In genomic region chr18:3612315-3612714, GRCh38 we compare ENCODE assay signal across 16 cellular contexts.
DNase-seq lines count a peak whose midpoint lies in the region; ATAC-seq, FAIRE-seq and TF ChIP-seq lines count a peak whose summit lies in the region.
"Had no signal": no experiment of that assay in that cellular context is flagged by ENCODE, and none has a peak within 500 bp of the region (broad histone marks: within the 10 kb centered on the region; RNA-seq: fewer than 3 reads in every experiment).

No MANE protein-coding gene starts in this region.

- peaks cover 63% of the 10 kb centered on the region for H3K4me1 ChIP-seq in HepG2 (ENCODE audit: insufficient read depth, low read length)
- no peaks in the 10 kb centered on the region for H3K4me1 ChIP-seq in right lobe of liver
- no peaks in the 10 kb centered on the region for H3K4me1 ChIP-seq in aorta (ENCODE audit: control insufficient read depth in 1 of 2, insufficient read depth in 2 of 2, low read length in 2 of 2)
- H3K4me1 ChIP-seq: breast epithelium had no signal

- DNase-seq in HepG2 (ENCODE audit: low spot score) (no peak), right lobe of liver (no peak), SW480 (ENCODE audit: low spot score) (peak; percentile 46), medulla oblongata (ENCODE audit: extremely low spot score) (peak; percentile 74), type B pancreatic cell (ENCODE audit: extremely low spot score, unreplicated experiment) (no peak), nephron progenitor cell (no peak), aorta (no peak)
- DNase-seq: activated naive CD4-positive, alpha-beta T cell treated with Interleukin-2 at 50 U/mL for 16 hours; kidney; NCI-H345; stimulated activated CD4-positive, alpha-beta T cell treated with anti-CD3 and anti-CD28 coated beads, Interleukin-4, amount 100 ng/mL, for 24 hours; stimulated activated naive B cell treated with anti-CD40 and anti-IgM and Interleukin-4, amounts not matched to agents 10 μg/mL and 1 μg/mL and 100 μg/mL, for 72 hours had no signal

- H3K4me3 ChIP-seq in HepG2 (replicated peaks in 1 of 3; ENCODE audit: insufficient read depth in 1 of 3, low read depth in 2 of 3, low read length in 3 of 3) (no peak overlapping the region), right lobe of liver (no peak overlapping the region), aorta (ENCODE audit: low read length in 2 of 2) (no peak overlapping the region)

- intact Hi-C loops in HepG2 (cut with micrococcal nuclease; ENCODE audit: unreplicated experiment) = no loop called here
- intact Hi-C loops in right lobe of liver (cut with DNase I) = no loop called here
- intact Hi-C loops in aorta (cut with DNase I) = no loop called here

- CTCF ChIA-PET in HepG2 (lab: Yijun Ruan, JAX; ENCODE audit: low intra/inter-chr PET ratio, low total read pairs) = no interaction called here

- H3K79me2 ChIP-seq in HepG2 (ENCODE audit: insufficient read depth, low read length) = no peaks in the 10 kb centered on the region

- H3K36me3 ChIP-seq in HepG2 (replicated peaks in 1 of 2; ENCODE audit: control insufficient read depth in 1 of 2, insufficient read depth in 2 of 2, low read length in 2 of 2) = no peaks in the 10 kb centered on the region
- H3K36me3 ChIP-seq in right lobe of liver = no peaks in the 10 kb centered on the region
- H3K36me3 ChIP-seq in aorta (ENCODE audit: control insufficient read depth in 1 of 2, insufficient read depth in 2 of 2, low read length in 1 of 2) = no peaks in the 10 kb centered on the region
- H3K36me3 ChIP-seq: breast epithelium had no signal

- H3K27ac ChIP-seq in HepG2 (ENCODE audit: extremely low read length, insufficient read depth, low read length) (no peak overlapping the region), right lobe of liver (no peak overlapping the region), aorta (ENCODE audit: low read depth in 1 of 2, low read length in 2 of 2) (no peak overlapping the region)
- H3K27ac ChIP-seq: breast epithelium, RWPE1 had no signal

- H3K4me2 ChIP-seq in HepG2 (ENCODE audit: low read depth, low read length) = no peak overlapping the region

- WGBS in HepG2 (ENCODE audit: low lambda C conversion rate) = 100% methylated on average over 2 of the region's 5 CpGs
- 73% methylated on average over 2 of the region's 5 CpGs for WGBS in right lobe of liver (ENCODE audit: insufficient coverage, low coverage, low lambda C conversion rate, missing lambda C conversion rate)
- WGBS in aorta, 2 donors = 82 to 85% methylated on average over 5 of the region's 5 CpGs

- no peaks in the 10 kb centered on the region for H3K9me3 ChIP-seq in HepG2 (ENCODE audit: low read length)
- H3K9me3 ChIP-seq in right lobe of liver = no peaks in the 10 kb centered on the region
- H3K9me3 ChIP-seq in aorta (ENCODE audit: control insufficient read depth, low read length) = no peaks in the 10 kb centered on the region
- H3K9me3 ChIP-seq: breast epithelium had no signal

- H3K9me3 Mint-ChIP-seq in type B pancreatic cell (no peaks in the 10 kb centered on the region), nephron progenitor cell (no peaks in the 10 kb centered on the region)
- H3K9me3 Mint-ChIP-seq: stimulated activated naive B cell treated with anti-CD40 and anti-IgM and Interleukin-4, amounts not matched to agents 10 μg/mL and 1 μg/mL and 100 μg/mL, for 72 hours had no signal

- no peak overlapping the region for H2AFZ ChIP-seq in HepG2 (ENCODE audit: low read length)

- H3K36me3 Mint-ChIP-seq in type B pancreatic cell (no peaks in the 10 kb centered on the region), nephron progenitor cell (ENCODE audit: low read depth) (no peaks in the 10 kb centered on the region)
- H3K36me3 Mint-ChIP-seq: stimulated activated naive B cell treated with anti-CD40 and anti-IgM and Interleukin-4, amounts not matched to agents 10 μg/mL and 1 μg/mL and 100 μg/mL, for 72 hours had no signal

- H3K27me3 ChIP-seq in HepG2 (ENCODE audit: control insufficient read depth in 1 of 2, insufficient read depth in 2 of 2, low read length in 2 of 2) (no peaks in the 10 kb centered on the region), right lobe of liver (no peaks in the 10 kb centered on the region), aorta (ENCODE audit: control insufficient read depth in 1 of 2, insufficient read depth in 2 of 2, low read length in 1 of 2) (no peaks in the 10 kb centered on the region)
- H3K27me3 ChIP-seq: breast epithelium had no signal

- TF ChIP-seq POLR2A in HepG2 (IDR thresholded peaks at IDR 0.05; ENCODE audit: insufficient read depth in 1 of 2, low read depth in 2 of 2, low read length in 2 of 2) (no peak), right lobe of liver (IDR thresholded peaks at IDR 0.05) (no peak)

- BruUV-seq in HepG2 (replicated peaks; lab: Mats Ljungman, UMichigan) = no TSS peak

- H3K4me3 Mint-ChIP-seq in type B pancreatic cell (no peak overlapping the region), nephron progenitor cell (no peak overlapping the region)
- H3K4me3 Mint-ChIP-seq: stimulated activated naive B cell treated with anti-CD40 and anti-IgM and Interleukin-4, amounts not matched to agents 10 μg/mL and 1 μg/mL and 100 μg/mL, for 72 hours had no signal

- no peaks in the 10 kb centered on the region for H4K20me1 ChIP-seq in HepG2 (ENCODE audit: insufficient read depth, low read length)

- H3K27me3 Mint-ChIP-seq in type B pancreatic cell (no peaks in the 10 kb centered on the region), nephron progenitor cell (ENCODE audit: low read depth, poor library complexity) (no peaks in the 10 kb centered on the region)
- H3K27me3 Mint-ChIP-seq: stimulated activated naive B cell treated with anti-CD40 and anti-IgM and Interleukin-4, amounts not matched to agents 10 μg/mL and 1 μg/mL and 100 μg/mL, for 72 hours had no signal

- no peak overlapping the region for H3K9ac ChIP-seq in HepG2 (ENCODE audit: insufficient read depth, low read depth, low read length)

- in situ Hi-C loops in HepG2 (cut with HindIII; ENCODE audit: extremely low pct_ligation_motif_present, low pct_unique_long_range_greater_than_20kb) = loop anchor here (25.0 kb wide), 1 partner anchor 575 kb away; no protein-coding TSS in a partner anchor

- no peak for FAIRE-seq in HepG2 (lab: Jason Lieb, UNC)
- FAIRE-seq: HTR-8/SVneo, kidney had no signal

- TF ChIP-seq EP300 in HepG2 (IDR thresholded peaks at IDR 0.05; ENCODE audit: low read depth in 2 of 2, low read length in 2 of 2) = no peak
- no peak for TF ChIP-seq EP300 in HepG2 (CRISPR knock-in tag; IDR thresholded peaks at IDR 0.05; ENCODE audit: borderline replicate concordance)

- TF ChIP-seq CTCF in HepG2 (CRISPR knock-in tag; IDR thresholded peaks at IDR 0.05) (no peak), right lobe of liver (IDR thresholded peaks at IDR 0.05) (no peak), type B pancreatic cell (conservative IDR thresholded peaks at IDR 0.05) (no peak), nephron progenitor cell (IDR thresholded peaks at IDR 0.05) (no peak)

- H3K27ac Mint-ChIP-seq in type B pancreatic cell = peak overlapping the region; percentile 32
- no peak overlapping the region for H3K27ac Mint-ChIP-seq in nephron progenitor cell
- H3K27ac Mint-ChIP-seq: stimulated activated naive B cell treated with anti-CD40 and anti-IgM and Interleukin-4, amounts not matched to agents 10 μg/mL and 1 μg/mL and 100 μg/mL, for 72 hours had no signal

- ATAC-seq in HepG2 = no peak
- no peak for ATAC-seq in right lobe of liver
- ATAC-seq in HG03571 (IDR thresholded peaks at IDR 0.05; ENCODE audit: unreplicated experiment) = no peak
- ATAC-seq in aorta (ENCODE audit: low FRiP score) = no peak

- H3K4me1 Mint-ChIP-seq in type B pancreatic cell (ENCODE audit: unreplicated experiment) (peaks cover 35% of the 10 kb centered on the region), nephron progenitor cell (peaks cover 35% of the 10 kb centered on the region)

- TF ChIP-seq RAD21 in HepG2 (CRISPR knock-in tag; IDR thresholded peaks at IDR 0.05) = no peak

- POLR2A ChIA-PET in HepG2 (lab: Yijun Ruan, JAX) = interaction anchor here (1.7 kb wide), 1 partner anchor 12 kb away, joined by 4 read pairs; no protein-coding TSS in a partner anchor

TF ChIP-seq in HepG2, 621 proteins besides CTCF, POLR2A, EP300 and RAD21:
- no peak for TF ChIP-seq ZNF724P (CRISPR knock-in tag; IDR thresholded peaks at IDR 0.05; ENCODE audit: borderline replicate concordance)
- TF ChIP-seq ZNF609 (CRISPR knock-in tag; IDR thresholded peaks at IDR 0.05; ENCODE audit: borderline replicate concordance) = no peak
- peak; percentile 36; the same call in 1 of the 2 replicates for TF ChIP-seq RFX1 (IDR thresholded peaks at IDR 0.05)

Comparison
In these comparisons a context has a peak if more than half of its experiments do, and no peak if none do; other contexts are left out.
1. DNase-seq: peak in SW480 (single experiment) and medulla oblongata (single experiment); none in HepG2 (single experiment), right lobe of liver (0 of 3), type B pancreatic cell (single experiment), nephron progenitor cell (single experiment) and aorta (0 of 2).